1 cellular context compared by ENCODE assay signal in genomic region chr15:62897634-62898033, GRCh38.
TF ChIP-seq lines count a peak whose summit lies in the region.

No MANE protein-coding gene starts in this region.

TF ChIP-seq in HepG2, 621 proteins besides CTCF, POLR2A, EP300 and RAD21:
- no peak for TF ChIP-seq RFX3 (CRISPR knock-in tag; IDR thresholded peaks at IDR 0.05)
- no peak for TF ChIP-seq ZNF33A (CRISPR knock-in tag; IDR thresholded peaks at IDR 0.05; ENCODE audit: borderline replicate concordance)
- TF ChIP-seq BRF2 (CRISPR knock-in tag; IDR thresholded peaks at IDR 0.05) = no peak
- no peak for TF ChIP-seq SIX4 (CRISPR knock-in tag; IDR thresholded peaks at IDR 0.05)
- no peak for TF ChIP-seq RARA (CRISPR knock-in tag; IDR thresholded peaks at IDR 0.05)
- TF ChIP-seq MTF1 (CRISPR knock-in tag; IDR thresholded peaks at IDR 0.05) = no peak
- TF ChIP-seq ZBTB25 (CRISPR knock-in tag; IDR thresholded peaks at IDR 0.05) = no peak
- no peak for TF ChIP-seq KLF6 (CRISPR knock-in tag; IDR thresholded peaks at IDR 0.05)
- no peak for TF ChIP-seq ZNF101 (CRISPR knock-in tag; IDR thresholded peaks at IDR 0.05; ENCODE audit: borderline replicate concordance, low read depth)
- no peak for TF ChIP-seq ZUFSP (CRISPR knock-in tag; IDR thresholded peaks at IDR 0.05; ENCODE audit: borderline replicate concordance)
- no peak for TF ChIP-seq RAD51 (IDR thresholded peaks at IDR 0.05; ENCODE audit: borderline replicate concordance)
- no peak for TF ChIP-seq ZNF276 (CRISPR knock-in tag; IDR thresholded peaks at IDR 0.05; ENCODE audit: low read depth)
- TF ChIP-seq SIN3B (IDR thresholded peaks at IDR 0.05; ENCODE audit: low read length) = no peak
